ENCODE assay signal across 14 cellular contexts in genomic region chr4:184402239-184402638, GRCh38.
DNase-seq lines count a peak whose midpoint lies in the region; ATAC-seq, FAIRE-seq and TF ChIP-seq lines count a peak whose summit lies in the region.
"Had no signal": no experiment of that assay in that cellular context is flagged by ENCODE, and none has a peak within 500 bp of the region (broad histone marks: within the 10 kb centered on the region; RNA-seq: fewer than 3 reads in every experiment).

No MANE protein-coding gene starts in this region.

- no peaks in the 10 kb centered on the region for H3K9me3 ChIP-seq in H1 (ENCODE audit: insufficient read depth in 2 of 2, low read depth in 1 of 2, low read length in 1 of 2)
- H3K9me3 ChIP-seq: tibial artery had no signal

- H4K5ac ChIP-seq in H1 (ENCODE audit: insufficient read length, low read depth, low read length): peak overlapping the region; percentile 38

- no peaks in the 10 kb centered on the region for H3K79me2 ChIP-seq in H1 (ENCODE audit: control insufficient read depth in 1 of 2, insufficient read depth in 2 of 2, low read length in 2 of 2)

- peak overlapping the region; percentile 90 for H3K27ac Mint-ChIP-seq in osteocyte (ENCODE audit: unreplicated experiment)

- DNase-seq in H7: peak; percentile 47
- no peak for DNase-seq in RWPE1 (ENCODE audit: low spot score)
- DNase-seq in H1 (ENCODE audit: low read depth in 1 of 2, low spot score in 2 of 2): peak in 1 of 2 experiments; percentile 52
- DNase-seq in osteocyte (ENCODE audit: extremely low spot score, unreplicated experiment): no peak
- no peak for DNase-seq in caudate nucleus (lab: John Stamatoyannopoulos, UW)
- DNase-seq in NCI-H2171 treated with DMSO at 0.1 percent for 48 hours (lab: John Stamatoyannopoulos, UW): no peak
- DNase-seq: Calu3; kidney glomerular epithelial cell; naive thymus-derived CD8-positive, alpha-beta T cell; NCI-H526 treated with DMSO at 0.1 percent for 48 hours; SW 1271; tibial artery had no signal

- H2AK5ac ChIP-seq in H1 (ENCODE audit: low read depth, low read length): no peak overlapping the region; the same call in 1 of the 2 replicates

- peak overlapping the region; percentile 43 for H3K18ac ChIP-seq in H1 (ENCODE audit: extremely low read depth, low read length)

- no peak for TF ChIP-seq RAD21 in H1 (IDR thresholded peaks at IDR 0.05 in 1 of 2, conservative IDR thresholded peaks at IDR 0.05 in 1 of 2; ENCODE audit: low read depth in 2 of 2, low read length in 2 of 2)

- ATAC-seq in HG03521 (IDR thresholded peaks at IDR 0.05; ENCODE audit: unreplicated experiment): no peak
- ATAC-seq: naive thymus-derived CD8-positive, alpha-beta T cell had no signal

- peaks cover 13 to 29% (median 16%) of the 10 kb centered on the region in 4 experiments for H3K4me1 ChIP-seq in H1 (replicated peaks in 1 of 4; ENCODE audit: control insufficient read depth in 3 of 4, insufficient read depth in 4 of 4, low read length in 3 of 4)

- H2BK20ac ChIP-seq in H1 (ENCODE audit: low read length): peak overlapping the region; percentile 81

- H3K36me3 ChIP-seq in H7 (replicated peaks; ENCODE audit: control insufficient read depth, insufficient read depth, low read length): peaks cover 4% of the 10 kb centered on the region
- H3K36me3 ChIP-seq in H1 (ENCODE audit: control insufficient read depth in 2 of 4, insufficient read depth in 4 of 4, low read length in 3 of 4): peaks cover 2 to 11% (median 6%) of the 10 kb centered on the region in 4 experiments; a peak in 5 of 8 replicates

- CTCF ChIA-PET in RWPE1 (lab: Yijun Ruan, JAX) (interaction anchor here (0.6 kb wide), 1 partner anchor 390 kb away, joined by 3 read pairs; no protein-coding TSS in a partner anchor), H1 (lab: Charles Lee; ENCODE audit: partially characterized antibody) (interaction anchor here (0.6 to 1.0 kb wide), 3 partner anchors 9 to 75 kb away, joined by 3 read pairs; no protein-coding TSS in a partner anchor)

- peak overlapping the region; percentile 91 for H2BK5ac ChIP-seq in H1 (ENCODE audit: low read depth, low read length)

- TF ChIP-seq EP300 in H1 (IDR thresholded peaks at IDR 0.05; ENCODE audit: borderline replicate concordance in 1 of 2, low read depth in 2 of 2, low read length in 2 of 2): no peak

- WGBS in H1 (ENCODE audit: extremely low coverage in 1 of 2, insufficient coverage in 1 of 2, insufficient read length in 1 of 2, insufficient replicate concordance in 2 of 2, low coverage in 1 of 2, low lambda C conversion rate in 2 of 2, missing lambda C conversion rate in 1 of 2), 2 experiments: 62% methylated on average over 12 of the region's 12 CpGs; no CpG with 5 or more reads in 1 of the 2 experiments

- peak overlapping the region; percentile 86 for H4K91ac ChIP-seq in H1 (replicated peaks; ENCODE audit: insufficient read length, low read length)

- H3K27me3 ChIP-seq in H7 (ENCODE audit: control insufficient read depth, insufficient read depth, low read length): no peaks in the 10 kb centered on the region
- H3K27me3 ChIP-seq in H1 (replicated peaks in 1 of 4; ENCODE audit: control insufficient read depth in 3 of 4, extremely low read depth in 1 of 4, insufficient read depth in 3 of 4, low read length in 3 of 4): no peaks in the 10 kb centered on the region
- H3K27me3 ChIP-seq: tibial artery had no signal

- peaks cover 4% of the 10 kb centered on the region for H3K9me3 Mint-ChIP-seq in osteocyte (ENCODE audit: unreplicated experiment)
- H3K9me3 Mint-ChIP-seq: naive thymus-derived CD8-positive, alpha-beta T cell had no signal

- FAIRE-seq in H1 (lab: Jason Lieb, UNC): no peak
- FAIRE-seq: astrocyte had no signal

- H4K8ac ChIP-seq in H1 (ENCODE audit: extremely low read depth, insufficient read depth, low read length): peak overlapping the region; percentile 60; the same call in 1 of the 2 replicates

- no peak overlapping the region for H3K4me3 ChIP-seq in H7 (ENCODE audit: insufficient read depth, low read depth, low read length)
- peak overlapping the region in 1 of 4 experiments; percentile 20; a peak in 1 of 8 replicates for H3K4me3 ChIP-seq in H1 (ENCODE audit: extremely low read depth in 1 of 4, insufficient read depth in 2 of 4, low read depth in 3 of 4, low read length in 4 of 4)
- H3K4me3 ChIP-seq: tibial artery had no signal

- peak overlapping the region; percentile 49 to 57 for H3K4me2 ChIP-seq in H1 (ENCODE audit: insufficient read depth in 1 of 2, low read depth in 2 of 2, low read length in 2 of 2)

- peaks cover 50% of the 10 kb centered on the region for H3K4me1 Mint-ChIP-seq in osteocyte (ENCODE audit: unreplicated experiment)

- TF ChIP-seq POLR2A in H1 (IDR thresholded peaks at IDR 0.05; ENCODE audit: control extremely low read depth in 1 of 2, low read depth in 2 of 2, low read length in 2 of 2): no peak

- no peaks in the 10 kb centered on the region for H4K20me1 ChIP-seq in H1 (replicated peaks in 1 of 2; ENCODE audit: control insufficient read depth in 1 of 2, insufficient read depth in 2 of 2, low read length in 2 of 2)

- H3K36me3 Mint-ChIP-seq in osteocyte (ENCODE audit: unreplicated experiment): peaks cover 48% of the 10 kb centered on the region

- no peak for TF ChIP-seq CTCF in RWPE1 (conservative IDR thresholded peaks at IDR 0.05; ENCODE audit: low read depth)
- TF ChIP-seq CTCF in H1 (IDR thresholded peaks at IDR 0.05; ENCODE audit: control extremely low read depth in 1 of 3, insufficient read depth in 1 of 3, low read depth in 1 of 3, low read length in 3 of 3): no peak
- no peak for TF ChIP-seq CTCF in osteocyte (IDR thresholded peaks at IDR 0.05)

- H3K23me2 ChIP-seq in H1 (ENCODE audit: low read depth, low read length): no peaks in the 10 kb centered on the region

- peak overlapping the region; percentile 55 for H3K56ac ChIP-seq in H1 (replicated peaks; ENCODE audit: insufficient read length, low read depth, low read length)

- no peak overlapping the region for H3K4ac ChIP-seq in H1 (replicated peaks; ENCODE audit: insufficient read length, low read depth, low read length)

- H2AFZ ChIP-seq in H1 (ENCODE audit: low read length): no peak overlapping the region

- peak overlapping the region; percentile 77 for H2BK12ac ChIP-seq in H1 (ENCODE audit: low read depth, low read length)

- POLR2A ChIA-PET in RWPE1 (lab: Yijun Ruan, JAX; ENCODE audit: low non-redundant PET): no interaction called here
- POLR2A ChIA-PET in H1 (lab: Charles Lee; ENCODE audit: partially characterized antibody): interaction anchor here (0.5 to 1.8 kb wide), 2 partner anchors 13 to 28 kb away, joined by 4 to 6 read pairs; no protein-coding TSS in a partner anchor

- no peak overlapping the region for H3K4me3 Mint-ChIP-seq in osteocyte (ENCODE audit: unreplicated experiment)
- H3K4me3 Mint-ChIP-seq: naive thymus-derived CD8-positive, alpha-beta T cell had no signal

- no peak overlapping the region for H3K23ac ChIP-seq in H1 (ENCODE audit: insufficient read length)

- H2BK15ac ChIP-seq in H1 (ENCODE audit: low read length): peak overlapping the region; percentile 76; the same call in 1 of the 2 replicates

- H3K27ac ChIP-seq in RWPE1: peak overlapping the region; percentile 31
- peak overlapping the region; percentile 67 for H3K27ac ChIP-seq in H1 (ENCODE audit: low read depth, low read length)
- H3K27ac ChIP-seq in caudate nucleus (ENCODE audit: low read depth, low read length): no peak overlapping the region

- H3K79me1 ChIP-seq in H1 (ENCODE audit: low read depth, low read length): no peaks in the 10 kb centered on the region

- H2BK120ac ChIP-seq in H1 (replicated peaks; ENCODE audit: low read depth, low read length): peak overlapping the region; percentile 39

- no peaks in the 10 kb centered on the region for H3K27me3 Mint-ChIP-seq in osteocyte (ENCODE audit: unreplicated experiment)
- H3K27me3 Mint-ChIP-seq: naive thymus-derived CD8-positive, alpha-beta T cell had no signal

- H3K9ac ChIP-seq in H1 (replicated peaks in 1 of 4; ENCODE audit: extremely low read depth in 1 of 4, low read depth in 3 of 4, low read length in 3 of 4): peak overlapping the region in 3 of 4 experiments; percentile 1 to 8 (median 3); a peak in 1 of 7 replicates

- H3K14ac ChIP-seq in H1 (ENCODE audit: insufficient read length): no peak overlapping the region

TF ChIP-seq in H1, 55 proteins besides CTCF, POLR2A, EP300 and RAD21:
- TF ChIP-seq KDM1A (IDR thresholded peaks at IDR 0.05; ENCODE audit: borderline replicate concordance, low read length) (no peak), ATF2 (IDR thresholded peaks at IDR 0.05; ENCODE audit: low read length) (0 out of 2 replicates have a peak, but pooled peaks have one; percentile 6)
